ENCODE assay signal across 1 cellular context in the genomic region with DNA sequence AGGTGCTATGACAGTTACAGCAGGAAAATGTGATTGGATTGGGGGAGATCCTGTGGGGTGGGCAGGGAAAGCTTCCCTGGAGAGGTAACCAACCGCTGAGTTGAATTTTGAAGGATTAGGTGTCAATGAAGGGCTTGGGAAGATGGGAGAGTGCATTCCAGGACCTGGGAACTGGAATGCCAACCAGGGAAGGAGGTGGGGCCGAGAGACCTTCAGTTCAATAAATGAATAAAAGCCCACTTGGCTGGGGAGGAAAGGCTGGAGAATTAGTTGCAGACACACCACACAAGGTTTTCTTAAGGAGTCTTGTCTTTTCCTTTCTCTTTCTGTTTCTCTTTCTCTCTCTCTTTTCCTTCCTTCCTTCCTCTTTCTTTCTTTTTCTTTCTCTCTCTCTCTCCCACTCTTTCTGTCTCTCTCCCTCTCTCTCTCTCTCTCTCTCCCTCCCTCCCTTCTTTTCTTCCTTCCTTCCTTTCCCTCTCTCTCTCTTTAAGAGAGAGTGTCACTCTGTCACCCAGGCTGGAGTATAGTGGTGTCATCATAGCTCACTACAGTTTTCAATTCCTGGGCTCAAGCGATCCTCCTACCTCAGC.
TF ChIP-seq lines count a peak whose summit lies in the region.

No MANE protein-coding gene starts in this region.

TF ChIP-seq in A549, 52 proteins besides CTCF, POLR2A, EP300 and RAD21:
- TF ChIP-seq BHLHE40 (IDR thresholded peaks at IDR 0.05; ENCODE audit: low read depth, low read length), result no peak
- TF ChIP-seq, protein P1, sequence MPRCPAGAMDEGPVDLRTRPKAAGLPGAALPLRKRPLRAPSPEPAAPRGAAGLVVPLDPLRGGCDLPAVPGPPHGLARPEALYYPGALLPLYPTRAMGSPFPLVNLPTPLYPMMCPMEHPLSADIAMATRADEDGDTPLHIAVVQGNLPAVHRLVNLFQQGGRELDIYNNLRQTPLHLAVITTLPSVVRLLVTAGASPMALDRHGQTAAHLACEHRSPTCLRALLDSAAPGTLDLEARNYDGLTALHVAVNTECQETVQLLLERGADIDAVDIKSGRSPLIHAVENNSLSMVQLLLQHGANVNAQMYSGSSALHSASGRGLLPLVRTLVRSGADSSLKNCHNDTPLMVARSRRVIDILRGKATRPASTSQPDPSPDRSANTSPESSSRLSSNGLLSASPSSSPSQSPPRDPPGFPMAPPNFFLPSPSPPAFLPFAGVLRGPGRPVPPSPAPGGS (IDR thresholded peaks at IDR 0.05), result no peak
- TF ChIP-seq ZC3H11A (IDR thresholded peaks at IDR 0.05), result no peak
- no peak for TF ChIP-seq CBX8 (IDR thresholded peaks at IDR 0.05)
- TF ChIP-seq GATA3 (IDR thresholded peaks at IDR 0.05; ENCODE audit: borderline replicate concordance), result no peak
- no peak for TF ChIP-seq HOXA7 (CRISPR knock-in tag; IDR thresholded peaks at IDR 0.05)
